Comparison of ENCODE assay signal across 2 cellular contexts in genomic region chr6:110884321-110884720, GRCh38.
TF ChIP-seq lines count a peak whose summit lies in the region.

No MANE protein-coding gene starts in this region.

TF ChIP-seq in IMR-90, 13 proteins besides CTCF, POLR2A, EP300 and RAD21:
- TF ChIP-seq MAFK (IDR thresholded peaks at IDR 0.05; ENCODE audit: low read depth, low read length) (no peak), NFE2L2 (IDR thresholded peaks at IDR 0.05; ENCODE audit: low read depth, low read length) (no peak)

TF ChIP-seq in GM12878, 131 proteins besides CTCF, POLR2A, EP300 and RAD21:
- TF ChIP-seq RCOR1 (conservative IDR thresholded peaks at IDR 0.05; ENCODE audit: low read depth, low read length) (no peak), SMC3 (IDR thresholded peaks at IDR 0.05; ENCODE audit: borderline replicate concordance, low read length) (no peak), POLR2AphosphoS5 (IDR thresholded peaks at IDR 0.05; ENCODE audit: low read length) (0 out of 2 replicates have a peak, but pooled peaks have one; percentile 42)
TF ChIP-seq in GM12878: peak in this region for 1.
